In genomic region chr13:112102243-112102642, GRCh38 we compare ENCODE assay signal across 15 cellular contexts. TPM values are rescaled to one million over a fixed set of nuclear protein-coding genes. Genes with fewer than 3 reads are reported as not detected.
DNase-seq lines count a peak whose midpoint lies in the region; ATAC-seq, FAIRE-seq and TF ChIP-seq lines count a peak whose summit lies in the region.
"Had no signal": no experiment of that assay in that cellular context is flagged by ENCODE, and none has a peak within 500 bp of the region (broad histone marks: within the 10 kb centered on the region; RNA-seq: fewer than 3 reads in every experiment).

No MANE protein-coding gene starts in this region.

- no peak overlapping the region for H4K8ac ChIP-seq in H1 (ENCODE audit: extremely low read depth, insufficient read depth, low read length)

- H3K9me3 ChIP-seq in mammary epithelial cell (replicated peaks; ENCODE audit: insufficient read depth, low read length) (peaks cover 5% of the 10 kb centered on the region), H1 (ENCODE audit: insufficient read depth in 2 of 2, low read depth in 1 of 2, low read length in 1 of 2) (no peaks in the 10 kb centered on the region)
- H3K9me3 ChIP-seq: HAP-1, prostate gland had no signal

- H2AFZ ChIP-seq in mammary epithelial cell (ENCODE audit: low read depth, low read length) (no peak overlapping the region), H1 (ENCODE audit: low read length) (no peak overlapping the region)

- dilution Hi-C loops in mammary epithelial cell (cut with HindIII; ENCODE audit: low sequenced_read_pairs) = no loop called here

- H3K27ac ChIP-seq in mammary epithelial cell (ENCODE audit: insufficient read depth, low read depth, low read length) (no peak overlapping the region), H1 (ENCODE audit: low read depth, low read length) (no peak overlapping the region)
- H3K27ac ChIP-seq: prostate gland, WERI-Rb-1 had no signal

- H3K14ac ChIP-seq in H1 (ENCODE audit: insufficient read length) = no peak overlapping the region

- H3K4me1 Mint-ChIP-seq in MCF 10A (ENCODE audit: insufficient read depth, unreplicated experiment) (no peaks in the 10 kb centered on the region), type B pancreatic cell (ENCODE audit: unreplicated experiment) (peaks cover 14% of the 10 kb centered on the region)
- peaks cover 2% of the 10 kb centered on the region for H3K4me1 Mint-ChIP-seq in activated CD8-positive, alpha-beta T cell treated with anti-CD3 and anti-CD28 coated beads, Interleukin-2, amount 10 ng/mL, durations not matched to agents 7 days and 5 days (ENCODE audit: low read depth)
- H3K4me1 Mint-ChIP-seq in activated CD4-positive, alpha-beta T cell treated with anti-CD3 and anti-CD28 coated beads, Interleukin-2, amount 10 ng/mL, durations not matched to agents 7 days and 5 days = no peaks in the 10 kb centered on the region

- no peaks in the 10 kb centered on the region for H3K36me3 Mint-ChIP-seq in MCF 10A (ENCODE audit: insufficient read depth, unreplicated experiment)
- H3K36me3 Mint-ChIP-seq in type B pancreatic cell = peaks cover 3% of the 10 kb centered on the region
- no peaks in the 10 kb centered on the region for H3K36me3 Mint-ChIP-seq in activated CD8-positive, alpha-beta T cell treated with anti-CD3 and anti-CD28 coated beads, Interleukin-2, amount 10 ng/mL, durations not matched to agents 7 days and 5 days (ENCODE audit: low read depth)
- no peaks in the 10 kb centered on the region for H3K36me3 Mint-ChIP-seq in activated CD4-positive, alpha-beta T cell treated with anti-CD3 and anti-CD28 coated beads, Interleukin-2, amount 10 ng/mL, durations not matched to agents 7 days and 5 days (ENCODE audit: low read depth)

- WGBS in mammary epithelial cell (ENCODE audit: low coverage, missing lambda C conversion rate) = 12% methylated on average over 7 of the region's 7 CpGs
- 47% methylated on average over 7 of the region's 7 CpGs; no CpG with 5 or more reads in 1 of the 2 experiments for WGBS in H1 (ENCODE audit: extremely low coverage in 1 of 2, insufficient coverage in 1 of 2, insufficient read length in 1 of 2, insufficient replicate concordance in 2 of 2, low coverage in 1 of 2, low lambda C conversion rate in 2 of 2, missing lambda C conversion rate in 1 of 2), 2 experiments

- H3K23ac ChIP-seq in H1 (ENCODE audit: insufficient read length) = no peak overlapping the region

- H2BK20ac ChIP-seq in H1 (ENCODE audit: low read length) = no peak overlapping the region

- H2BK5ac ChIP-seq in H1 (ENCODE audit: low read depth, low read length) = no peak overlapping the region

- TF ChIP-seq EP300 in H1 (IDR thresholded peaks at IDR 0.05; ENCODE audit: borderline replicate concordance in 1 of 2, low read depth in 2 of 2, low read length in 2 of 2) = no peak

- H2AK5ac ChIP-seq in H1 (ENCODE audit: low read depth, low read length) = no peak overlapping the region

- no TSS peak for BruUV-seq in MCF 10A (replicated peaks; lab: Mats Ljungman, UMichigan)
- no TSS peak for BruUV-seq in mammary epithelial cell (replicated peaks; lab: Mats Ljungman, UMichigan)

- H3K4me3 ChIP-seq in mammary epithelial cell (replicated peaks in 1 of 3; ENCODE audit: insufficient read depth in 1 of 3, low read depth in 2 of 3, low read length in 3 of 3) (no peak overlapping the region), H1 (ENCODE audit: extremely low read depth in 1 of 4, insufficient read depth in 2 of 4, low read depth in 3 of 4, low read length in 4 of 4) (no peak overlapping the region)
- H3K4me3 ChIP-seq: HAP-1, prostate gland had no signal

- no peak overlapping the region for H2BK15ac ChIP-seq in H1 (ENCODE audit: low read length)

- intact Hi-C loops in MCF 10A (cut with micrococcal nuclease) (loop anchor here (1.0 kb wide), 1 partner anchor 342 kb away; no protein-coding TSS in a partner anchor), mammary epithelial cell (cut with micrococcal nuclease) (no loop called here)

- no peak for TF ChIP-seq POLR2A in H1 (IDR thresholded peaks at IDR 0.05; ENCODE audit: control extremely low read depth in 1 of 2, low read depth in 2 of 2, low read length in 2 of 2)

- H3K18ac ChIP-seq in H1 (ENCODE audit: extremely low read depth, low read length) = no peak overlapping the region

- H3K9me3 Mint-ChIP-seq in MCF 10A (ENCODE audit: unreplicated experiment) (peaks cover 6% of the 10 kb centered on the region), type B pancreatic cell (no peaks in the 10 kb centered on the region)
- no peaks in the 10 kb centered on the region for H3K9me3 Mint-ChIP-seq in activated CD8-positive, alpha-beta T cell treated with anti-CD3 and anti-CD28 coated beads, Interleukin-2, amount 10 ng/mL, durations not matched to agents 7 days and 5 days (ENCODE audit: insufficient read depth)
- H3K9me3 Mint-ChIP-seq in activated CD4-positive, alpha-beta T cell treated with anti-CD3 and anti-CD28 coated beads, Interleukin-2, amount 10 ng/mL, durations not matched to agents 7 days and 5 days = no peaks in the 10 kb centered on the region

- H4K91ac ChIP-seq in H1 (replicated peaks; ENCODE audit: insufficient read length, low read length) = no peak overlapping the region

- H3K79me1 ChIP-seq in H1 (ENCODE audit: low read depth, low read length) = no peaks in the 10 kb centered on the region

- H2BK120ac ChIP-seq in H1 (replicated peaks; ENCODE audit: low read depth, low read length) = no peak overlapping the region

- H3K27ac Mint-ChIP-seq in MCF 10A (ENCODE audit: low read depth, unreplicated experiment) = no peak overlapping the region
- H3K27ac Mint-ChIP-seq in type B pancreatic cell = no peak overlapping the region
- no peak overlapping the region for H3K27ac Mint-ChIP-seq in activated CD8-positive, alpha-beta T cell treated with anti-CD3 and anti-CD28 coated beads, Interleukin-2, amount 10 ng/mL, durations not matched to agents 7 days and 5 days
- H3K27ac Mint-ChIP-seq in activated CD4-positive, alpha-beta T cell treated with anti-CD3 and anti-CD28 coated beads, Interleukin-2, amount 10 ng/mL, durations not matched to agents 7 days and 5 days = no peak overlapping the region

- TF ChIP-seq RAD21 in H1 (IDR thresholded peaks at IDR 0.05 in 1 of 2, conservative IDR thresholded peaks at IDR 0.05 in 1 of 2; ENCODE audit: low read depth in 2 of 2, low read length in 2 of 2) = peak; percentile 57 to 59

- H3K27me3 Mint-ChIP-seq in MCF 10A (ENCODE audit: insufficient read depth, unreplicated experiment) (no peaks in the 10 kb centered on the region), type B pancreatic cell (peaks cover 92% of the 10 kb centered on the region)
- H3K27me3 Mint-ChIP-seq in activated CD8-positive, alpha-beta T cell treated with anti-CD3 and anti-CD28 coated beads, Interleukin-2, amount 10 ng/mL, durations not matched to agents 7 days and 5 days (ENCODE audit: low read depth) = peaks cover 41% of the 10 kb centered on the region
- peaks cover 43% of the 10 kb centered on the region for H3K27me3 Mint-ChIP-seq in activated CD4-positive, alpha-beta T cell treated with anti-CD3 and anti-CD28 coated beads, Interleukin-2, amount 10 ng/mL, durations not matched to agents 7 days and 5 days

- H3K79me2 ChIP-seq in mammary epithelial cell (ENCODE audit: insufficient read depth, low read length) (no peaks in the 10 kb centered on the region), H1 (ENCODE audit: control insufficient read depth in 1 of 2, insufficient read depth in 2 of 2, low read length in 2 of 2) (no peaks in the 10 kb centered on the region)

- no peak overlapping the region for H3K4ac ChIP-seq in H1 (replicated peaks; ENCODE audit: insufficient read length, low read depth, low read length)

- H3K4me2 ChIP-seq in mammary epithelial cell (ENCODE audit: insufficient read depth, low read depth, low read length) (no peak overlapping the region), H1 (ENCODE audit: insufficient read depth in 1 of 2, low read depth in 2 of 2, low read length in 2 of 2) (no peak overlapping the region)

- FAIRE-seq in H1 (lab: Jason Lieb, UNC) = no peak

- no peaks in the 10 kb centered on the region for H3K4me1 ChIP-seq in mammary epithelial cell (ENCODE audit: insufficient read depth, low read length)
- H3K4me1 ChIP-seq in H1 (replicated peaks in 1 of 4; ENCODE audit: control insufficient read depth in 3 of 4, insufficient read depth in 4 of 4, low read length in 3 of 4) = peaks cover 0 to 28% (median 13%) of the 10 kb centered on the region in 4 experiments; a peak in 6 of 7 replicates
- H3K4me1 ChIP-seq: HAP-1, prostate gland had no signal

- no peaks in the 10 kb centered on the region for H3K36me3 ChIP-seq in mammary epithelial cell (ENCODE audit: insufficient read depth, low read length)
- H3K36me3 ChIP-seq in H1 (ENCODE audit: control insufficient read depth in 2 of 4, insufficient read depth in 4 of 4, low read length in 3 of 4) = no peaks in the 10 kb centered on the region
- H3K36me3 ChIP-seq: HAP-1, prostate gland, WERI-Rb-1 had no signal

- no peak overlapping the region for H3K9ac ChIP-seq in mammary epithelial cell (ENCODE audit: insufficient read depth, low read length)
- H3K9ac ChIP-seq in H1 (replicated peaks in 1 of 4; ENCODE audit: extremely low read depth in 1 of 4, low read depth in 3 of 4, low read length in 3 of 4) = no peak overlapping the region

- H3K4me3 Mint-ChIP-seq in MCF 10A (ENCODE audit: unreplicated experiment) (no peak overlapping the region), type B pancreatic cell (peak overlapping the region; percentile 10)
- H3K4me3 Mint-ChIP-seq in activated CD8-positive, alpha-beta T cell treated with anti-CD3 and anti-CD28 coated beads, Interleukin-2, amount 10 ng/mL, durations not matched to agents 7 days and 5 days = no peak overlapping the region
- no peak overlapping the region for H3K4me3 Mint-ChIP-seq in activated CD4-positive, alpha-beta T cell treated with anti-CD3 and anti-CD28 coated beads, Interleukin-2, amount 10 ng/mL, durations not matched to agents 7 days and 5 days

- DNase-seq in MCF 10A (ENCODE audit: unreplicated experiment) (peak; percentile 5), mammary epithelial cell (no peak), NCI-H187 treated with DMSO at 0.1 percent for 48 hours (lab: John Stamatoyannopoulos, UW) (peak; percentile 93), H1 (ENCODE audit: low read depth in 1 of 2, low spot score in 2 of 2) (peak in 1 of 2 experiments; percentile 43), type B pancreatic cell (ENCODE audit: extremely low spot score, unreplicated experiment) (no peak)
- no peak for DNase-seq in activated CD8-positive, alpha-beta T cell treated with anti-CD3 and anti-CD28 coated beads, Interleukin-2, amount 10 ng/mL, durations not matched to agents 7 days and 5 days
- no peak for DNase-seq in activated CD4-positive, alpha-beta T cell treated with anti-CD3 and anti-CD28 coated beads, Interleukin-2, amount 10 ng/mL, durations not matched to agents 7 days and 5 days
- DNase-seq: cortex of kidney; NCI-H226; SHP77 treated with DMSO at 0.1 percent for 48 hours; stimulated activated CD4-positive, alpha-beta T cell treated with anti-CD3 and anti-CD28 coated beads, Interleukin-1b, Interleukin-23, amount 100 ng/mL, for 48 hours; WERI-Rb-1 had no signal

- no peak overlapping the region for H2BK12ac ChIP-seq in H1 (ENCODE audit: low read depth, low read length)

- no peak for ATAC-seq in activated CD8-positive, alpha-beta T cell treated with anti-CD3 and anti-CD28 coated beads, Interleukin-2, amount 10 ng/mL, durations not matched to agents 7 days and 5 days
- ATAC-seq in GM19452 (IDR thresholded peaks at IDR 0.05; ENCODE audit: unreplicated experiment) = no peak

- POLR2A ChIA-PET in MCF 10A (lab: Yijun Ruan, JAX) (no interaction called here), H1 (lab: Charles Lee; ENCODE audit: partially characterized antibody) (interaction anchor here (1.2 kb wide), 1 partner anchor 41 kb away, joined by 3 read pairs; no protein-coding TSS in a partner anchor)
- POLR2A ChIA-PET in activated CD8-positive, alpha-beta T cell treated with anti-CD3 and anti-CD28 coated beads, Interleukin-2, amount 10 ng/mL, durations not matched to agents 7 days and 5 days (lab: Charles Lee) = no interaction called here
- POLR2A ChIA-PET in activated CD4-positive, alpha-beta T cell treated with anti-CD3 and anti-CD28 coated beads, Interleukin-2, amount 10 ng/mL, durations not matched to agents 7 days and 5 days (lab: Charles Lee) = no interaction called here

- H4K5ac ChIP-seq in H1 (ENCODE audit: insufficient read length, low read depth, low read length) = no peak overlapping the region

- no peak for TF ChIP-seq CTCF in MCF 10A (IDR thresholded peaks at IDR 0.05; ENCODE audit: unreplicated experiment)
- no peak for TF ChIP-seq CTCF in mammary epithelial cell (conservative IDR thresholded peaks at IDR 0.05 in 1 of 2, IDR thresholded peaks at IDR 0.05 in 1 of 2; ENCODE audit: extremely low read depth in 1 of 2, insufficient read depth in 1 of 2, low read depth in 1 of 2, low read length in 2 of 2)
- TF ChIP-seq CTCF in H1 (IDR thresholded peaks at IDR 0.05; ENCODE audit: control extremely low read depth in 1 of 3, insufficient read depth in 1 of 3, low read depth in 1 of 3, low read length in 3 of 3) = peak in 2 of 3 experiments; percentile 21 to 28; a peak in 2 of 4 replicates
- TF ChIP-seq CTCF in type B pancreatic cell (conservative IDR thresholded peaks at IDR 0.05) = peak; percentile 41

- in situ Hi-C loops in mammary epithelial cell (cut with MboI; ENCODE audit: low sequenced_read_pairs in 2 of 2) = no loop called here

- H4K20me1 ChIP-seq in mammary epithelial cell (ENCODE audit: insufficient read depth, low read length) (no peaks in the 10 kb centered on the region), H1 (replicated peaks in 1 of 2; ENCODE audit: control insufficient read depth in 1 of 2, insufficient read depth in 2 of 2, low read length in 2 of 2) (no peaks in the 10 kb centered on the region)

- no peak overlapping the region for H3K56ac ChIP-seq in H1 (replicated peaks; ENCODE audit: insufficient read length, low read depth, low read length)

- H3K23me2 ChIP-seq in H1 (ENCODE audit: low read depth, low read length) = peaks cover 23% of the 10 kb centered on the region

- CTCF ChIA-PET in MCF 10A (lab: Yijun Ruan, JAX) = interaction anchor here (0.6 to 0.8 kb wide), 2 partner anchors 116 to 252 kb away, joined by 3 read pairs; no protein-coding TSS in a partner anchor
- CTCF ChIA-PET in mammary epithelial cell (lab: Charles Lee; ENCODE audit: low non-redundant PET) = no interaction called here
- CTCF ChIA-PET in H1 (lab: Charles Lee; ENCODE audit: partially characterized antibody) = interaction anchor here (0.7 to 1.8 kb wide), 14 partner anchors 9 to 341 kb away, joined by 3 to 14 read pairs (median 4); no protein-coding TSS in a partner anchor
- CTCF ChIA-PET in activated CD8-positive, alpha-beta T cell treated with anti-CD3 and anti-CD28 coated beads, Interleukin-2, amount 10 ng/mL, durations not matched to agents 7 days and 5 days (lab: Charles Lee) = no interaction called here
- CTCF ChIA-PET in activated CD4-positive, alpha-beta T cell treated with anti-CD3 and anti-CD28 coated beads, Interleukin-2, amount 10 ng/mL, durations not matched to agents 7 days and 5 days (lab: Charles Lee) = interaction anchor here (0.7 kb wide), 1 partner anchor 8 kb away, joined by 3 read pairs; no protein-coding TSS in a partner anchor

- peaks cover 9% of the 10 kb centered on the region for H3K27me3 ChIP-seq in mammary epithelial cell (ENCODE audit: insufficient read depth, low read length)
- peaks cover 23 to 64% (median 56%) of the 10 kb centered on the region in 4 experiments for H3K27me3 ChIP-seq in H1 (replicated peaks in 1 of 4; ENCODE audit: control insufficient read depth in 3 of 4, extremely low read depth in 1 of 4, insufficient read depth in 3 of 4, low read length in 3 of 4)

RNA-seq across cellular contexts. Expression of gene SOX1, which starts 35.3 kb away (rescaled TPM):
- total RNA-seq in MCF 10A (2022) = not detected in 2 replicates
- total RNA-seq in mammary epithelial cell = not detected
- polyA plus RNA-seq in mammary epithelial cell = not detected
- not detected for polyA minus RNA-seq in mammary epithelial cell
- 0.09 and 0.11 TPM in 2 replicates for total RNA-seq in H1 (2021; fragmentation: NEBNext Ultra II Directional; extraction: Animal tissue kit (Norgen Biotek cat#: 25700))
- 0.03 and 0.05 TPM in 2 replicates for polyA plus RNA-seq in H1 (2011; rRNA removed)
- 0.04 TPM for polyA plus RNA-seq in H1 (2011; cell fraction: cytosol; rRNA removed)
- polyA plus RNA-seq in H1 (2011; cell fraction: nucleus; rRNA removed) = 0.11 TPM
- polyA plus RNA-seq in H1 (2012, experiment 1 of 2) = 0.09 to 0.11 TPM (median 0.09 TPM) in 3 of 4 replicates, not detected in the other
- 0.20 TPM for polyA plus RNA-seq in H1 (2012, experiment 2 of 2)
- polyA plus RNA-seq in H1 (2013, experiment 1 of 2) = 0.08 TPM
- polyA plus RNA-seq in H1 (2013, experiment 2 of 2) = 0.06 TPM
- polyA minus RNA-seq in H1 (2011; rRNA and poly(A)+ RNA removed) = 0.07 TPM in 1 of 2 replicates, not detected in the other
- not detected for polyA minus RNA-seq in H1 (2011; cell fraction: cytosol; rRNA and poly(A)+ RNA removed)
- 0.20 TPM for polyA minus RNA-seq in H1 (2011; cell fraction: nucleus; rRNA and poly(A)+ RNA removed)
- total RNA-seq in type B pancreatic cell (ENCODE audit: low replicate concordance) = 0.17 and 1.3 TPM in 2 replicates
- total RNA-seq in activated CD8-positive, alpha-beta T cell treated with anti-CD3 and anti-CD28 coated beads, Interleukin-2, amount 10 ng/mL, durations not matched to agents 7 days and 5 days = not detected
- total RNA-seq in activated CD4-positive, alpha-beta T cell treated with anti-CD3 and anti-CD28 coated beads, Interleukin-2, amount 10 ng/mL, durations not matched to agents 7 days and 5 days = not detected

Comparison
In these comparisons a context has a peak if more than half of its experiments do, and no peak if none do; other contexts are left out.
1. DNase-seq: peak in MCF 10A (single experiment) and NCI-H187 treated with DMSO at 0.1 percent for 48 hours (single experiment); none in mammary epithelial cell (single experiment), type B pancreatic cell (single experiment), activated CD8-positive, alpha-beta T cell treated with anti-CD3 and anti-CD28 coated beads, Interleukin-2, amount 10 ng/mL, durations not matched to agents 7 days and 5 days (single experiment) and activated CD4-positive, alpha-beta T cell treated with anti-CD3 and anti-CD28 coated beads, Interleukin-2, amount 10 ng/mL, durations not matched to agents 7 days and 5 days (single experiment).
2. CTCF ChIA-PET loops: an anchor here in MCF 10A (0.6 to 0.8 kb wide), H1 (0.7 to 1.8 kb wide) and activated CD4-positive, alpha-beta T cell treated with anti-CD3 and anti-CD28 coated beads, Interleukin-2, amount 10 ng/mL, durations not matched to agents 7 days and 5 days (0.7 kb wide); none called in mammary epithelial cell and activated CD8-positive, alpha-beta T cell treated with anti-CD3 and anti-CD28 coated beads, Interleukin-2, amount 10 ng/mL, durations not matched to agents 7 days and 5 days.
3. CTCF ChIP-seq: peak in H1 (2 of 3) and type B pancreatic cell (single experiment); none in MCF 10A (single experiment) and mammary epithelial cell (0 of 2).